Comparison of ENCODE assay signal across 8 cellular contexts in genomic region chrX:70030242-70030823, GRCh38. TPM values are rescaled to one million over a fixed set of nuclear protein-coding genes. Genes with fewer than 3 reads are reported as not detected.
DNase-seq lines count a peak whose midpoint lies in the region; ATAC-seq, FAIRE-seq and TF ChIP-seq lines count a peak whose summit lies in the region.

No MANE protein-coding gene starts in this region.

- no peak for TF ChIP-seq POLR2A in breast epithelium (IDR thresholded peaks at IDR 0.05)

- POLR2A ChIA-PET in SK-N-SH (lab: Yijun Ruan, JAX), result interaction anchor here (0.6 kb wide), 1 partner anchor 612 kb away, joined by 3 read pairs; no protein-coding TSS in a partner anchor

- H3K36me3 ChIP-seq in SK-N-SH (replicated peaks in 1 of 2; ENCODE audit: control insufficient read depth in 1 of 2, insufficient read depth in 2 of 2, low read length in 1 of 2), result no peaks in the 10 kb centered on the region
- H3K36me3 ChIP-seq in breast epithelium, result no peaks in the 10 kb centered on the region
- H3K36me3 ChIP-seq in keratinocyte (ENCODE audit: control insufficient read depth in 2 of 2, extremely low read depth in 1 of 2, insufficient read depth in 2 of 2, low read length in 2 of 2), result no peaks in the 10 kb centered on the region

- H3K79me2 ChIP-seq in SK-N-SH (ENCODE audit: insufficient read depth), result no peaks in the 10 kb centered on the region
- H3K79me2 ChIP-seq in keratinocyte (ENCODE audit: control insufficient read depth, insufficient read depth, low read length), result no peaks in the 10 kb centered on the region

- H2AFZ ChIP-seq in SK-N-SH (ENCODE audit: low read depth) (no peak overlapping the region; the same call in 1 of the 2 replicates), keratinocyte (ENCODE audit: control insufficient read depth, low read length) (no peak overlapping the region)

- dilution Hi-C loops in keratinocyte (cut with MboI; ENCODE audit: extremely low pct_ligation_motif_present, low sequenced_read_pairs), result no loop called here

- no peak overlapping the region for H3K27ac ChIP-seq in SK-N-SH (ENCODE audit: low read depth in 2 of 2, low read length in 1 of 2)
- no peak overlapping the region for H3K27ac ChIP-seq in breast epithelium
- no peak overlapping the region for H3K27ac ChIP-seq in keratinocyte (ENCODE audit: control insufficient read depth, insufficient read depth, low read length)

- H3K4me2 ChIP-seq in SK-N-SH (no peak overlapping the region), keratinocyte (ENCODE audit: control insufficient read depth, extremely low read depth, insufficient read depth, low read depth, low read length) (no peak overlapping the region)

- 17% methylated on average over 5 of the region's 5 CpGs for WGBS in SK-N-SH (ENCODE audit: low lambda C conversion rate)

- peak; percentile 68 for TF ChIP-seq RAD21 in SK-N-SH (IDR thresholded peaks at IDR 0.05; ENCODE audit: low read length)

- peak; percentile 90 for FAIRE-seq in keratinocyte (lab: Jason Lieb, UNC)

- H3K27me3 ChIP-seq in SK-N-SH (ENCODE audit: insufficient read depth), result no peaks in the 10 kb centered on the region
- H3K27me3 ChIP-seq in breast epithelium, result peaks cover 0 to 83% of the 10 kb centered on the region in 2 donors
- H3K27me3 ChIP-seq in keratinocyte (ENCODE audit: control insufficient read depth, extremely low read depth, insufficient read depth, low read length), result no peaks in the 10 kb centered on the region

- CTCF ChIA-PET in SK-N-SH (lab: Yijun Ruan, JAX), result interaction anchor here (0.6 to 4.9 kb wide), 29 partner anchors 10 to 1208 kb away, joined by 3 to 47 read pairs (median 5); no protein-coding TSS in a partner anchor

- H3K9ac ChIP-seq in SK-N-SH, result no peak overlapping the region
- H3K9ac ChIP-seq in keratinocyte (ENCODE audit: control insufficient read depth, extremely low read depth, insufficient read depth, low read length), result no peak overlapping the region

- ATAC-seq in GM21528 (IDR thresholded peaks at IDR 0.05; ENCODE audit: low FRiP score, unreplicated experiment), result peak; percentile 73

- H3K9me3 ChIP-seq in SK-N-SH (no peaks in the 10 kb centered on the region), breast epithelium (no peaks in the 10 kb centered on the region), keratinocyte (ENCODE audit: control insufficient read depth, low read depth, low read length) (no peaks in the 10 kb centered on the region)

- H3K4me1 ChIP-seq in SK-N-SH (ENCODE audit: control insufficient read depth in 1 of 2, insufficient read depth in 2 of 2, low read depth in 1 of 2, low read length in 1 of 2) (no peaks in the 10 kb centered on the region), breast epithelium (no peaks in the 10 kb centered on the region), keratinocyte (ENCODE audit: control insufficient read depth, extremely low read depth, insufficient read depth, low read length) (peaks cover 15% of the 10 kb centered on the region)

- H3K4me3 ChIP-seq in SK-N-SH (ENCODE audit: low read depth in 2 of 2, low read length in 1 of 2) (no peak overlapping the region; a peak in 1 of 4 replicates), breast epithelium (no peak overlapping the region), keratinocyte (ENCODE audit: control insufficient read depth in 2 of 3, extremely low read depth in 1 of 3, insufficient read depth in 2 of 3, low read depth in 1 of 3, low read length in 3 of 3) (no peak overlapping the region)

- no peaks in the 10 kb centered on the region for H3F3A ChIP-seq in SK-N-SH (replicated peaks; ENCODE audit: insufficient read depth)

- TF ChIP-seq EP300 in SK-N-SH (IDR thresholded peaks at IDR 0.05; ENCODE audit: borderline replicate concordance in 1 of 2, low read depth in 1 of 2, low read length in 1 of 2), result no peak

- peak; percentile 53 for DNase-seq in EL
- DNase-seq in LHCN-M2 (ENCODE audit: low read depth), result peak; percentile 52
- peak; percentile 52 for DNase-seq in SK-N-SH
- no peak for DNase-seq in breast epithelium (ENCODE audit: low spot score in 2 of 2)
- DNase-seq in keratinocyte (ENCODE audit: low read depth, low spot score), result no peak
- peak; percentile 2 for DNase-seq in stimulated activated CD8-positive, alpha-beta memory T cell treated with anti-CD3 and anti-CD28 coated beads, Interleukin-12 subunit alpha, Interleukin-12 subunit beta, amount 100 ng/mL, for 24 hours (ENCODE audit: extremely low read depth)
- DNase-seq in ureter (ENCODE audit: low spot score), result no peak

- intact Hi-C loops in breast epithelium (cut with DNase I; ENCODE audit: low total_unique reads), result no loop called here

- H3K9me2 ChIP-seq in SK-N-SH, result no peaks in the 10 kb centered on the region

- H3K9me1 ChIP-seq in keratinocyte (ENCODE audit: control insufficient read depth, extremely low read depth, insufficient read depth, low read length), result no peaks in the 10 kb centered on the region

- TF ChIP-seq CTCF in SK-N-SH (IDR thresholded peaks at IDR 0.05) (peak; percentile 82), breast epithelium (IDR thresholded peaks at IDR 0.05) (peak; percentile 26 to 53 (median 48)), keratinocyte (optimal IDR thresholded peaks at IDR 0.05 in 1 of 3, IDR thresholded peaks at IDR 0.05 in 1 of 3, conservative IDR thresholded peaks at IDR 0.05 in 1 of 3; ENCODE audit: extremely low read depth in 1 of 3, insufficient read depth in 2 of 3, low read length in 3 of 3) (peak; percentile 81 to 95 (median 94))

- H4K20me1 ChIP-seq in SK-N-SH (ENCODE audit: insufficient read depth) (no peaks in the 10 kb centered on the region), keratinocyte (ENCODE audit: control insufficient read depth, extremely low read depth, insufficient read depth, low read length) (no peaks in the 10 kb centered on the region)

TF ChIP-seq in SK-N-SH, 30 proteins besides CTCF, POLR2A, EP300 and RAD21:
- no peak for TF ChIP-seq EZH2phosphoT487 (IDR thresholded peaks at IDR 0.05; ENCODE audit: borderline replicate concordance, low read depth)
- peak; percentile 62 for TF ChIP-seq SMC3 (IDR thresholded peaks at IDR 0.05; ENCODE audit: low read depth, low read length)

RNA-seq across cellular contexts. Expression of gene AWAT2, which starts 19.4 kb away (rescaled TPM):
- total RNA-seq in LHCN-M2 (2014; rRNA removed) (0.13 TPM in 1 of 2 replicates, not detected in the other), breast epithelium (not detected), ureter (not detected)
- 0.05 TPM for polyA plus RNA-seq in LHCN-M2 (2012)
- polyA plus RNA-seq in SK-N-SH (2012; rRNA removed) (0.13 and 0.15 TPM in 2 replicates), keratinocyte (not detected in 3 replicates)
- polyA plus RNA-seq in SK-N-SH (2012; cell fraction: cytosol; rRNA removed), result 0.08 and 0.18 TPM in 2 replicates
- polyA plus RNA-seq in SK-N-SH (2012; cell fraction: nucleus; rRNA removed), result 0.32 and 0.48 TPM in 2 replicates
- not detected for polyA plus RNA-seq in keratinocyte (2011; ENCODE audit: low read depth)
- not detected in 2 replicates for polyA plus RNA-seq in keratinocyte (2011; cell fraction: cytosol; rRNA removed)
- polyA plus RNA-seq in keratinocyte (2011; cell fraction: nucleus; rRNA removed), result not detected in 2 replicates
- not detected in 2 replicates for polyA plus RNA-seq in keratinocyte (2012; ENCODE audit: low replicate concordance)
- polyA minus RNA-seq in keratinocyte, result 0.20 TPM in 1 of 3 replicates, not detected in the others
- not detected for polyA minus RNA-seq in keratinocyte (2011; cell fraction: cytosol; rRNA and poly(A)+ RNA removed)
- not detected in 2 replicates for polyA minus RNA-seq in keratinocyte (2011; cell fraction: nucleus; rRNA and poly(A)+ RNA removed)

RNA-seq across cellular contexts. Expression of gene OTUD6A, which starts 31.9 kb away (rescaled TPM):
- not detected in 2 replicates for total RNA-seq in LHCN-M2 (2014; rRNA removed)
- polyA plus RNA-seq in LHCN-M2 (2012), result not detected
- polyA plus RNA-seq in SK-N-SH (2012; rRNA removed), result not detected in 2 replicates
- not detected in 2 replicates for polyA plus RNA-seq in SK-N-SH (2012; cell fraction: cytosol; rRNA removed)
- polyA plus RNA-seq in SK-N-SH (2012; cell fraction: nucleus; rRNA removed), result 0.06 TPM in 1 of 2 replicates, not detected in the other
- total RNA-seq in breast epithelium, result not detected
- not detected in 3 replicates for polyA plus RNA-seq in keratinocyte
- polyA plus RNA-seq in keratinocyte (2011; ENCODE audit: low read depth), result not detected
- polyA plus RNA-seq in keratinocyte (2011; cell fraction: cytosol; rRNA removed), result not detected in 2 replicates
- not detected in 2 replicates for polyA plus RNA-seq in keratinocyte (2011; cell fraction: nucleus; rRNA removed)
- polyA plus RNA-seq in keratinocyte (2012; ENCODE audit: low replicate concordance), result not detected in 2 replicates
- not detected in 3 replicates for polyA minus RNA-seq in keratinocyte
- polyA minus RNA-seq in keratinocyte (2011; cell fraction: cytosol; rRNA and poly(A)+ RNA removed), result not detected
- not detected in 2 replicates for polyA minus RNA-seq in keratinocyte (2011; cell fraction: nucleus; rRNA and poly(A)+ RNA removed)
- not detected for total RNA-seq in ureter

Comparison
In these comparisons a context has a peak if more than half of its experiments do, and no peak if none do; other contexts are left out.
1. DNase-seq: peak in EL (single experiment), LHCN-M2 (single experiment), SK-N-SH (single experiment) and stimulated activated CD8-positive, alpha-beta memory T cell treated with anti-CD3 and anti-CD28 coated beads, Interleukin-12 subunit alpha, Interleukin-12 subunit beta, amount 100 ng/mL, for 24 hours (single experiment); none in breast epithelium (0 of 2), keratinocyte (single experiment) and ureter (single experiment).
2. Peak in every context shown above with its lines, with median percentiles within 50 percentile points of each other: CTCF ChIP-seq.